Comparison of ENCODE assay signal across 3 cellular contexts in the genomic region with DNA sequence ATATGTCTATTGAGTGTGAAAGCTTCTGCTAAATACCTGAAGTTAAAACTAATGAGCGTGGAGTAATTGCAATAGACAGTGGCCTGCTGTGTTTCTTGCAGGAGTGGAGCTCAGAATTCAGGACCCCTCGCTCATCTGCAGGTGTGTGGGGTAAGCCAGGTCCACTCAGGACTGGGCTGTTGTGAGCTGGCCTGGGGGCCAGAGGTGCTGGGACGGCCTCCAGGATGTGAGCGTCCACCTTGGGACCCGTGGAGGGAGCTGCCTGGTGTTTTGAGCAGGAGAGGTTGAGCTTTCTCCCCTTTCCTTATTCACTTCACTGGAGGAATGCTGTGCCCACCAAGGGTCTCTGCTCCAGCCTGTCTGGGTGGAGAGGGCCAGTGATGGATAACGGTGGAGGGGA.
"Had no signal": no experiment of that assay in that cellular context is flagged by ENCODE, and none has a peak within 500 bp of the region (broad histone marks: within the 10 kb centered on the region; RNA-seq: fewer than 3 reads in every experiment).

No MANE protein-coding gene starts in this region.

- H3K4me3 ChIP-seq: GM12878 had no signal

- ATAC-seq: GM12878 had no signal

- DNase-seq: GDM1, GF-D8 had no signal
